1 cellular context compared by ENCODE assay signal in the genomic region with DNA sequence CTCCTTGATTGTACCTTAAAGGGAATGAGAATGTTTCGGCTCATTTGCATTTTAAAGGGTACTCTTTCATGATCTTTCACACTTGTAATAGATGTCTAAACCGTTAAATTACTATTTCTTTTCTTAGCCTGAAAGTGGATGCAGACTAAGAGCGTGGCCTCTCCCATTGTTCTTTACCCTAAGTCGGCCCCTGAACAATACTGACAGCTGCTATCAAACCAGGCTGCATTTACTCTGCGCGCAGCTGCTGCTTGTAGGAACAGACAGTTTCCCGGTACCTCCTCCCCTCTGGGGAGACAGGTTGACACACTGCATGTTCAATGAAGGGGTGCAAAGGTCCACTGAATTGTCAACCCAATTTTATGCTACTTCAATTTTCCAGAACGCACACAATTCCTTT.
TF ChIP-seq lines count a peak whose summit lies in the region.

No MANE protein-coding gene starts in this region.

TF ChIP-seq in GM23338, 12 proteins besides CTCF, POLR2A, EP300 and RAD21 (continued from another document):
- TF ChIP-seq, protein P1, sequence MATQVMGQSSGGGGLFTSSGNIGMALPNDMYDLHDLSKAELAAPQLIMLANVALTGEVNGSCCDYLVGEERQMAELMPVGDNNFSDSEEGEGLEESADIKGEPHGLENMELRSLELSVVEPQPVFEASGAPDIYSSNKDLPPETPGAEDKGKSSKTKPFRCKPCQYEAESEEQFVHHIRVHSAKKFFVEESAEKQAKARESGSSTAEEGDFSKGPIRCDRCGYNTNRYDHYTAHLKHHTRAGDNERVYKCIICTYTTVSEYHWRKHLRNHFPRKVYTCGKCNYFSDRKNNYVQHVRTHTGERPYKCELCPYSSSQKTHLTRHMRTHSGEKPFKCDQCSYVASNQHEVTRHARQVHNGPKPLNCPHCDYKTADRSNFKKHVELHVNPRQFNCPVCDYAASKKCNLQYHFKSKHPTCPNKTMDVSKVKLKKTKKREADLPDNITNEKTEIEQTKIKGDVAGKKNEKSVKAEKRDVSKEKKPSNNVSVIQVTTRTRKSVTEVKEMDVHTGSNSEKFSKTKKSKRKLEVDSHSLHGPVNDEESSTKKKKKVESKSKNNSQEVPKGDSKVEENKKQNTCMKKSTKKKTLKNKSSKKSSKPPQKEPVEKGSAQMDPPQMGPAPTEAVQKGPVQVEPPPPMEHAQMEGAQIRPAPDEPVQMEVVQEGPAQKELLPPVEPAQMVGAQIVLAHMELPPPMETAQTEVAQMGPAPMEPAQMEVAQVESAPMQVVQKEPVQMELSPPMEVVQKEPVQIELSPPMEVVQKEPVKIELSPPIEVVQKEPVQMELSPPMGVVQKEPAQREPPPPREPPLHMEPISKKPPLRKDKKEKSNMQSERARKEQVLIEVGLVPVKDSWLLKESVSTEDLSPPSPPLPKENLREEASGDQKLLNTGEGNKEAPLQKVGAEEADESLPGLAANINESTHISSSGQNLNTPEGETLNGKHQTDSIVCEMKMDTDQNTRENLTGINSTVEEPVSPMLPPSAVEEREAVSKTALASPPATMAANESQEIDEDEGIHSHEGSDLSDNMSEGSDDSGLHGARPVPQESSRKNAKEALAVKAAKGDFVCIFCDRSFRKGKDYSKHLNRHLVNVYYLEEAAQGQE (IDR thresholded peaks at IDR 0.05; ENCODE audit: unreplicated experiment): no peak
- TF ChIP-seq ZNF462 (CRISPR knock-in tag; IDR thresholded peaks at IDR 0.05) (no peak), ZNF331 (CRISPR knock-in tag; IDR thresholded peaks at IDR 0.05; ENCODE audit: low read depth) (no peak), EZH2phosphoT487 (IDR thresholded peaks at IDR 0.05; ENCODE audit: unreplicated experiment) (no peak), JUNB (IDR thresholded peaks at IDR 0.05; ENCODE audit: unreplicated experiment) (no peak), ZNF114 (CRISPR knock-in tag; IDR thresholded peaks at IDR 0.05) (no peak)
